1 cellular context compared by ENCODE assay signal in the genomic region with DNA sequence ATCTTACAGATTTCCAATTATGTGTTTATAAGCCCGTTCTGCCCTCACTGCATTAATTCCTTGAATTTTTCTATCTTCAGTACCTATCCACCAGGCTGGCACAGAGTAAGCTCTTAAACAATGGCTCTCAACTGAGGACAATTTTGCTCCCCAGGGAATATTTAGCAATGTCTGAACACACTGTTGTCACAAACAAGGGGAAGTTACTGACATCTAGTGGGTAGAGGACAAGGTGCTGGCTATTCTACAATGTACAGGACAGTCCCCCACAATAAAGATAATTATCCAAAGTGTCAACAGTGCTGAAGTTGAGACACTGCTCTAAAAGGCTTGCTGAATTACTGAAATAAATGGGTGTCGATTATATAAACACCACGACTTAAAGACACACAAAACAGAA.
TF ChIP-seq lines count a peak whose summit lies in the region.

No MANE protein-coding gene starts in this region.

TF ChIP-seq in HepG2, 621 proteins besides CTCF, POLR2A, EP300 and RAD21 (continues in another document):
- TF ChIP-seq PITX1 (CRISPR knock-in tag; IDR thresholded peaks at IDR 0.05) = no peak
- no peak for TF ChIP-seq ZBTB38 (CRISPR knock-in tag; IDR thresholded peaks at IDR 0.05)
- TF ChIP-seq GATAD2A (CRISPR knock-in tag; IDR thresholded peaks at IDR 0.05) = peak; percentile 43
- no peak for TF ChIP-seq ZNF883 (CRISPR knock-in tag; IDR thresholded peaks at IDR 0.05; ENCODE audit: not compliant biosample characterization)
- no peak for TF ChIP-seq ZNF713 (CRISPR knock-in tag; IDR thresholded peaks at IDR 0.05)
- no peak for TF ChIP-seq ZNF674 (CRISPR knock-in tag; IDR thresholded peaks at IDR 0.05; ENCODE audit: low read depth)
- no peak for TF ChIP-seq HOXA3 (CRISPR knock-in tag; IDR thresholded peaks at IDR 0.05)
- TF ChIP-seq, protein P1, sequence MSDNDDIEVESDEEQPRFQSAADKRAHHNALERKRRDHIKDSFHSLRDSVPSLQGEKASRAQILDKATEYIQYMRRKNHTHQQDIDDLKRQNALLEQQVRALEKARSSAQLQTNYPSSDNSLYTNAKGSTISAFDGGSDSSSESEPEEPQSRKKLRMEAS (IDR thresholded peaks at IDR 0.05) = no peak
- TF ChIP-seq, protein P2, sequence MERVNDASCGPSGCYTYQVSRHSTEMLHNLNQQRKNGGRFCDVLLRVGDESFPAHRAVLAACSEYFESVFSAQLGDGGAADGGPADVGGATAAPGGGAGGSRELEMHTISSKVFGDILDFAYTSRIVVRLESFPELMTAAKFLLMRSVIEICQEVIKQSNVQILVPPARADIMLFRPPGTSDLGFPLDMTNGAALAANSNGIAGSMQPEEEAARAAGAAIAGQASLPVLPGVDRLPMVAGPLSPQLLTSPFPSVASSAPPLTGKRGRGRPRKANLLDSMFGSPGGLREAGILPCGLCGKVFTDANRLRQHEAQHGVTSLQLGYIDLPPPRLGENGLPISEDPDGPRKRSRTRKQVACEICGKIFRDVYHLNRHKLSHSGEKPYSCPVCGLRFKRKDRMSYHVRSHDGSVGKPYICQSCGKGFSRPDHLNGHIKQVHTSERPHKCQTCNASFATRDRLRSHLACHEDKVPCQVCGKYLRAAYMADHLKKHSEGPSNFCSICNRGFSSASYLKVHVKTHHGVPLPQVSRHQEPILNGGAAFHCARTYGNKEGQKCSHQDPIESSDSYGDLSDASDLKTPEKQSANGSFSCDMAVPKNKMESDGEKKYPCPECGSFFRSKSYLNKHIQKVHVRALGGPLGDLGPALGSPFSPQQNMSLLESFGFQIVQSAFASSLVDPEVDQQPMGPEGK (CRISPR knock-in tag; IDR thresholded peaks at IDR 0.05) = peak; percentile 53
- TF ChIP-seq ZSCAN25 (CRISPR knock-in tag; IDR thresholded peaks at IDR 0.05) = no peak
- no peak for TF ChIP-seq ELF4 (CRISPR knock-in tag; IDR thresholded peaks at IDR 0.05; ENCODE audit: borderline replicate concordance)
- TF ChIP-seq EHMT2 (IDR thresholded peaks at IDR 0.05; ENCODE audit: borderline replicate concordance, low read depth, low read length) = no peak
- TF ChIP-seq, protein P3, sequence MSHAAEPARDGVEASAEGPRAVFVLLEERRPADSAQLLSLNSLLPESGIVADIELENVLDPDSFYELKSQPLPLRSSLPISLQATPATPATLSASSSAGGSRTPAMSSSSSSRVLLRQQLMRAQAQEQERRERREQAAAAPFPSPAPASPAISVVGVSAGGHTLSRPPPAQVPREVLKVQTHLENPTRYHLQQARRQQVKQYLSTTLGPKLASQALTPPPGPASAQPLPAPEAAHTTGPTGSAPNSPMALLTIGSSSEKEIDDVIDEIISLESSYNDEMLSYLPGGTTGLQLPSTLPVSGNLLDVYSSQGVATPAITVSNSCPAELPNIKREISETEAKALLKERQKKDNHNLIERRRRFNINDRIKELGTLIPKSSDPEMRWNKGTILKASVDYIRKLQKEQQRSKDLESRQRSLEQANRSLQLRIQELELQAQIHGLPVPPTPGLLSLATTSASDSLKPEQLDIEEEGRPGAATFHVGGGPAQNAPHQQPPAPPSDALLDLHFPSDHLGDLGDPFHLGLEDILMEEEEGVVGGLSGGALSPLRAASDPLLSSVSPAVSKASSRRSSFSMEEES (CRISPR knock-in tag; IDR thresholded peaks at IDR 0.05) = no peak
- TF ChIP-seq KLF12 (CRISPR knock-in tag; IDR thresholded peaks at IDR 0.05; ENCODE audit: borderline replicate concordance) = no peak
- TF ChIP-seq ONECUT2 (CRISPR knock-in tag; IDR thresholded peaks at IDR 0.05) = no peak
- TF ChIP-seq TARDBP (CRISPR knock-in tag; IDR thresholded peaks at IDR 0.05) = peak; percentile 55; the same call in 1 of the 2 replicates
- TF ChIP-seq ZMYM4 (CRISPR knock-in tag; IDR thresholded peaks at IDR 0.05) = no peak
- TF ChIP-seq SMARCE1 (IDR thresholded peaks at IDR 0.05; ENCODE audit: borderline replicate concordance) = no peak
- TF ChIP-seq ZNF234 (CRISPR knock-in tag; conservative IDR thresholded peaks at IDR 0.05) = no peak
- no peak for TF ChIP-seq ZNF230 (CRISPR knock-in tag; IDR thresholded peaks at IDR 0.05)
- no peak for TF ChIP-seq ZBTB3 (CRISPR knock-in tag; IDR thresholded peaks at IDR 0.05; ENCODE audit: borderline replicate concordance, low read depth)
- TF ChIP-seq ZNF615 (CRISPR knock-in tag; IDR thresholded peaks at IDR 0.05; ENCODE audit: borderline replicate concordance) = no peak
- TF ChIP-seq ATF1 (CRISPR knock-in tag; IDR thresholded peaks at IDR 0.05) = no peak
- TF ChIP-seq, protein P4, sequence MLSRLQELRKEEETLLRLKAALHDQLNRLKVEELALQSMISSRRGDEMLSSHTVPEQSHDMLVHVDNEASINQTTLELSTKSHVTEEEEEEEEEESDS (CRISPR knock-in tag; IDR thresholded peaks at IDR 0.05; ENCODE audit: borderline replicate concordance) = no peak
- no peak for TF ChIP-seq NPAS2 (CRISPR knock-in tag; IDR thresholded peaks at IDR 0.05; ENCODE audit: borderline replicate concordance)
- no peak for TF ChIP-seq ATF7 (IDR thresholded peaks at IDR 0.05)
- no peak for TF ChIP-seq ATF7 (CRISPR knock-in tag; IDR thresholded peaks at IDR 0.05)
- TF ChIP-seq ZNF331 (CRISPR knock-in tag; IDR thresholded peaks at IDR 0.05) = 0 out of 2 replicates have a peak, but pooled peaks have one; percentile 24
- TF ChIP-seq FOXA3 (CRISPR knock-in tag; IDR thresholded peaks at IDR 0.05) = 0 out of 2 replicates have a peak, but pooled peaks have one; percentile 21
- no peak for TF ChIP-seq ZNF670 (CRISPR knock-in tag; IDR thresholded peaks at IDR 0.05; ENCODE audit: borderline replicate concordance)
- no peak for TF ChIP-seq TAF15 (IDR thresholded peaks at IDR 0.05; ENCODE audit: low read depth, low read length, poor library complexity, severe bottlenecking)
- TF ChIP-seq, protein P5, sequence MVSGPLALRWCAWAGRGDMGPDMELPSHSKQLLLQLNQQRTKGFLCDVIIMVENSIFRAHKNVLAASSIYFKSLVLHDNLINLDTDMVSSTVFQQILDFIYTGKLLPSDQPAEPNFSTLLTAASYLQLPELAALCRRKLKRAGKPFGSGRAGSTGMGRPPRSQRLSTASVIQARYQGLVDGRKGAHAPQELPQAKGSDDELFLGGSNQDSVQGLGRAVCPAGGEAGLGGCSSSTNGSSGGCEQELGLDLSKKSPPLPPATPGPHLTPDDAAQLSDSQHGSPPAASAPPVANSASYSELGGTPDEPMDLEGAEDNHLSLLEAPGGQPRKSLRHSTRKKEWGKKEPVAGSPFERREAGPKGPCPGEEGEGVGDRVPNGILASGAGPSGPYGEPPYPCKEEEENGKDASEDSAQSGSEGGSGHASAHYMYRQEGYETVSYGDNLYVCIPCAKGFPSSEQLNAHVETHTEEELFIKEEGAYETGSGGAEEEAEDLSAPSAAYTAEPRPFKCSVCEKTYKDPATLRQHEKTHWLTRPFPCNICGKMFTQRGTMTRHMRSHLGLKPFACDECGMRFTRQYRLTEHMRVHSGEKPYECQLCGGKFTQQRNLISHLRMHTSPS (CRISPR knock-in tag; IDR thresholded peaks at IDR 0.05; ENCODE audit: low read depth) = no peak
- TF ChIP-seq, protein P6, sequence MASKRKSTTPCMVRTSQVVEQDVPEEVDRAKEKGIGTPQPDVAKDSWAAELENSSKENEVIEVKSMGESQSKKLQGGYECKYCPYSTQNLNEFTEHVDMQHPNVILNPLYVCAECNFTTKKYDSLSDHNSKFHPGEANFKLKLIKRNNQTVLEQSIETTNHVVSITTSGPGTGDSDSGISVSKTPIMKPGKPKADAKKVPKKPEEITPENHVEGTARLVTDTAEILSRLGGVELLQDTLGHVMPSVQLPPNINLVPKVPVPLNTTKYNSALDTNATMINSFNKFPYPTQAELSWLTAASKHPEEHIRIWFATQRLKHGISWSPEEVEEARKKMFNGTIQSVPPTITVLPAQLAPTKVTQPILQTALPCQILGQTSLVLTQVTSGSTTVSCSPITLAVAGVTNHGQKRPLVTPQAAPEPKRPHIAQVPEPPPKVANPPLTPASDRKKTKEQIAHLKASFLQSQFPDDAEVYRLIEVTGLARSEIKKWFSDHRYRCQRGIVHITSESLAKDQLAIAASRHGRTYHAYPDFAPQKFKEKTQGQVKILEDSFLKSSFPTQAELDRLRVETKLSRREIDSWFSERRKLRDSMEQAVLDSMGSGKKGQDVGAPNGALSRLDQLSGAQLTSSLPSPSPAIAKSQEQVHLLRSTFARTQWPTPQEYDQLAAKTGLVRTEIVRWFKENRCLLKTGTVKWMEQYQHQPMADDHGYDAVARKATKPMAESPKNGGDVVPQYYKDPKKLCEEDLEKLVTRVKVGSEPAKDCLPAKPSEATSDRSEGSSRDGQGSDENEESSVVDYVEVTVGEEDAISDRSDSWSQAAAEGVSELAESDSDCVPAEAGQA (IDR thresholded peaks at IDR 0.05; ENCODE audit: low read depth) = no peak
- TF ChIP-seq, protein P6 (CRISPR knock-in tag; IDR thresholded peaks at IDR 0.05; ENCODE audit: borderline replicate concordance) = no peak
- no peak for TF ChIP-seq HNRNPK (IDR thresholded peaks at IDR 0.05; ENCODE audit: low read depth, low read length, poor library complexity, severe bottlenecking)
- no peak for TF ChIP-seq TBP (CRISPR knock-in tag; IDR thresholded peaks at IDR 0.05)
- TF ChIP-seq GZF1 (CRISPR knock-in tag; IDR thresholded peaks at IDR 0.05) = no peak
- TF ChIP-seq, protein P7, sequence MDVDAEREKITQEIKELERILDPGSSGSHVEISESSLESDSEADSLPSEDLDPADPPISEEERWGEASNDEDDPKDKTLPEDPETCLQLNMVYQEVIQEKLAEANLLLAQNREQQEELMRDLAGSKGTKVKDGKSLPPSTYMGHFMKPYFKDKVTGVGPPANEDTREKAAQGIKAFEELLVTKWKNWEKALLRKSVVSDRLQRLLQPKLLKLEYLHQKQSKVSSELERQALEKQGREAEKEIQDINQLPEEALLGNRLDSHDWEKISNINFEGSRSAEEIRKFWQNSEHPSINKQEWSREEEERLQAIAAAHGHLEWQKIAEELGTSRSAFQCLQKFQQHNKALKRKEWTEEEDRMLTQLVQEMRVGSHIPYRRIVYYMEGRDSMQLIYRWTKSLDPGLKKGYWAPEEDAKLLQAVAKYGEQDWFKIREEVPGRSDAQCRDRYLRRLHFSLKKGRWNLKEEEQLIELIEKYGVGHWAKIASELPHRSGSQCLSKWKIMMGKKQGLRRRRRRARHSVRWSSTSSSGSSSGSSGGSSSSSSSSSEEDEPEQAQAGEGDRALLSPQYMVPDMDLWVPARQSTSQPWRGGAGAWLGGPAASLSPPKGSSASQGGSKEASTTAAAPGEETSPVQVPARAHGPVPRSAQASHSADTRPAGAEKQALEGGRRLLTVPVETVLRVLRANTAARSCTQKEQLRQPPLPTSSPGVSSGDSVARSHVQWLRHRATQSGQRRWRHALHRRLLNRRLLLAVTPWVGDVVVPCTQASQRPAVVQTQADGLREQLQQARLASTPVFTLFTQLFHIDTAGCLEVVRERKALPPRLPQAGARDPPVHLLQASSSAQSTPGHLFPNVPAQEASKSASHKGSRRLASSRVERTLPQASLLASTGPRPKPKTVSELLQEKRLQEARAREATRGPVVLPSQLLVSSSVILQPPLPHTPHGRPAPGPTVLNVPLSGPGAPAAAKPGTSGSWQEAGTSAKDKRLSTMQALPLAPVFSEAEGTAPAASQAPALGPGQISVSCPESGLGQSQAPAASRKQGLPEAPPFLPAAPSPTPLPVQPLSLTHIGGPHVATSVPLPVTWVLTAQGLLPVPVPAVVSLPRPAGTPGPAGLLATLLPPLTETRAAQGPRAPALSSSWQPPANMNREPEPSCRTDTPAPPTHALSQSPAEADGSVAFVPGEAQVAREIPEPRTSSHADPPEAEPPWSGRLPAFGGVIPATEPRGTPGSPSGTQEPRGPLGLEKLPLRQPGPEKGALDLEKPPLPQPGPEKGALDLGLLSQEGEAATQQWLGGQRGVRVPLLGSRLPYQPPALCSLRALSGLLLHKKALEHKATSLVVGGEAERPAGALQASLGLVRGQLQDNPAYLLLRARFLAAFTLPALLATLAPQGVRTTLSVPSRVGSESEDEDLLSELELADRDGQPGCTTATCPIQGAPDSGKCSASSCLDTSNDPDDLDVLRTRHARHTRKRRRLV (CRISPR knock-in tag; IDR thresholded peaks at IDR 0.05) = no peak
- TF ChIP-seq POLR2AphosphoS5 (IDR thresholded peaks at IDR 0.05; ENCODE audit: low read depth, low read length) = no peak
- no peak for TF ChIP-seq SP1 (IDR thresholded peaks at IDR 0.05)
- no peak for TF ChIP-seq SP1 (CRISPR knock-in tag; IDR thresholded peaks at IDR 0.05)
- no peak for TF ChIP-seq U2AF2 (IDR thresholded peaks at IDR 0.05; ENCODE audit: low read depth, low read length)
- no peak for TF ChIP-seq ZNF557 (CRISPR knock-in tag; IDR thresholded peaks at IDR 0.05)
- no peak for TF ChIP-seq KLF9 (CRISPR knock-in tag; IDR thresholded peaks at IDR 0.05; ENCODE audit: low read depth)
- TF ChIP-seq ZSCAN29 (CRISPR knock-in tag; conservative IDR thresholded peaks at IDR 0.05) = no peak
- TF ChIP-seq ZNF891 (CRISPR knock-in tag; IDR thresholded peaks at IDR 0.05) = no peak
- 0 out of 2 replicates have a peak, but pooled peaks have one; percentile 29 for TF ChIP-seq FOXJ3 (CRISPR knock-in tag; IDR thresholded peaks at IDR 0.05; ENCODE audit: borderline replicate concordance)
- TF ChIP-seq CCDC6 (CRISPR knock-in tag; IDR thresholded peaks at IDR 0.05) = no peak
- TF ChIP-seq IRF2 (CRISPR knock-in tag; IDR thresholded peaks at IDR 0.05) = 0 out of 2 replicates have a peak, but pooled peaks have one; percentile 30
- TF ChIP-seq PHF8 (CRISPR knock-in tag; IDR thresholded peaks at IDR 0.05) = no peak
- TF ChIP-seq MED1 (CRISPR knock-in tag; IDR thresholded peaks at IDR 0.05) = 0 out of 2 replicates have a peak, but pooled peaks have one; percentile 18
- TF ChIP-seq NFYB (CRISPR knock-in tag; IDR thresholded peaks at IDR 0.05) = no peak
- TF ChIP-seq CEBPG (CRISPR knock-in tag; IDR thresholded peaks at IDR 0.05) = peak; percentile 72
- TF ChIP-seq FOXC1 (CRISPR knock-in tag; IDR thresholded peaks at IDR 0.05; ENCODE audit: borderline replicate concordance) = no peak
- no peak for TF ChIP-seq ZNF382 (CRISPR knock-in tag; IDR thresholded peaks at IDR 0.05; ENCODE audit: borderline replicate concordance)
- no peak for TF ChIP-seq NR1H2 (CRISPR knock-in tag; IDR thresholded peaks at IDR 0.05; ENCODE audit: borderline replicate concordance, low read depth)
- TF ChIP-seq MAFK (conservative IDR thresholded peaks at IDR 0.05 in 1 of 2, IDR thresholded peaks at IDR 0.05 in 1 of 2; ENCODE audit: low read length in 2 of 2) = no peak
- TF ChIP-seq HDAC6 (IDR thresholded peaks at IDR 0.05; ENCODE audit: low read depth, low read length) = no peak
- TF ChIP-seq ZNF589 (CRISPR knock-in tag; conservative IDR thresholded peaks at IDR 0.05) = no peak
